Comparison of ENCODE assay signal across 8 cellular contexts in the genomic region with DNA sequence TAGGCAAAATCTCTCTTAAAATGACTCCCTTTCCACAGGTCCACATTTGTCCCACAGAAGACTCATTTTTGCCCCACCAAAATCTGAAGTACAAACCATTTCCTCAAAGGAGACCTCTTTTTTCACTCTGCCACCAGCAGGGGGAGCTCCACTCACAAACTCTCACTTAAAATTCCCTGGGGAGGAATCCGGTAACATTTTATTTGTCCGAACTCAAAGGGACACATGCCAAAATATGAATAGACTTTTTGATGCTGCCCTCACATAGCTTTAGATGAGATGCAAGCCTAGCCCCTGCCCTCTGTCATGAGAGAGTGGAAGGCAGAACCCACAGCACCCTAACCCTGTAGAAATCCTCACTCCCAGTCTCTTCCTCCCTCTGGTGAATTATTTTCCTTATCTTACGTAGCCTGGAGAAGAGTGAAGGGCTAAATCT. TPM values are rescaled to one million over a fixed set of nuclear protein-coding genes. Genes with fewer than 3 reads are reported as not detected.
DNase-seq lines count a peak whose midpoint lies in the region; ATAC-seq and TF ChIP-seq lines count a peak whose summit lies in the region.

No MANE protein-coding gene starts in this region.

- no peaks in the 10 kb centered on the region for H3K9me3 ChIP-seq in lower lobe of right lung

- no peaks in the 10 kb centered on the region for H3K27me3 ChIP-seq in lower lobe of right lung (ENCODE audit: low read depth)

- DNase-seq in NOMO-1 treated with DMSO at 0.1 percent for 48 hours (lab: John Stamatoyannopoulos, UW; ENCODE audit: unreplicated experiment): peak; percentile 21
- DNase-seq in NOMO-1 treated with dmso at 0.1 percent for 144 hours (lab: John Stamatoyannopoulos, UW; ENCODE audit: unreplicated experiment): no peak
- DNase-seq in NCI-H1930 (lab: John Stamatoyannopoulos, UW): peak; percentile 35 to 65
- DNase-seq in activated CD4-positive, alpha-beta T cell treated with anti-CD3 and anti-CD28 coated beads for 4 hours: peak; percentile 37 to 64
- DNase-seq in dedifferentiated amniotic fluid mesenchymal stem cell (ENCODE audit: extremely low spot score): peak; percentile 25
- DNase-seq in lower lobe of right lung: peak; percentile 60
- peak; percentile 11 for DNase-seq in stimulated activated CD8-positive, alpha-beta memory T cell treated with anti-CD3 and anti-CD28 coated beads, Interleukin-12 subunit alpha, Interleukin-12 subunit beta, amount 100 ng/mL, for 24 hours (ENCODE audit: extremely low read depth)

- ATAC-seq in lower lobe of right lung (peak; percentile 51 to 62), GM19328 (IDR thresholded peaks at IDR 0.05; ENCODE audit: unreplicated experiment) (no peak)

- intact Hi-C loops in lower lobe of right lung (cut with DNase I): loop anchor here (10.0 kb wide), 2 partner anchors 133 to 293 kb away; no protein-coding TSS in a partner anchor

- H3K4me3 ChIP-seq in lower lobe of right lung: peak overlapping the region; percentile 25

- H3K27ac ChIP-seq in lower lobe of right lung: no peak overlapping the region

- H3K36me3 ChIP-seq in lower lobe of right lung: no peaks in the 10 kb centered on the region

- TF ChIP-seq CTCF in lower lobe of right lung (IDR thresholded peaks at IDR 0.05): peak; percentile 83

- H3K4me1 ChIP-seq in lower lobe of right lung: peaks cover 6% of the 10 kb centered on the region

RNA-seq across cellular contexts. Expression of a gene that starts 57.1 kb away (rescaled TPM):
- 21.9 TPM for total RNA-seq in lower lobe of right lung
